18 cellular contexts compared by ENCODE assay signal in genomic region chr11:40445391-40445790, GRCh38.
DNase-seq lines count a peak whose midpoint lies in the region; ATAC-seq and TF ChIP-seq lines count a peak whose summit lies in the region.
"Had no signal": no experiment of that assay in that cellular context is flagged by ENCODE, and none has a peak within 500 bp of the region (broad histone marks: within the 10 kb centered on the region; RNA-seq: fewer than 3 reads in every experiment).

No MANE protein-coding gene starts in this region.

- no peaks in the 10 kb centered on the region for H3K27me3 ChIP-seq in SK-N-SH (ENCODE audit: insufficient read depth)
- H3K27me3 ChIP-seq in upper lobe of left lung, result no peaks in the 10 kb centered on the region
- no peaks in the 10 kb centered on the region for H3K27me3 ChIP-seq in Caco-2 (replicated peaks; ENCODE audit: control insufficient read depth, insufficient read depth, low read length)
- H3K27me3 ChIP-seq: cardiac muscle cell had no signal

- peaks cover 7% of the 10 kb centered on the region for H3F3A ChIP-seq in SK-N-SH (replicated peaks; ENCODE audit: insufficient read depth)

- TF ChIP-seq CTCF in HFFc6 (IDR thresholded peaks at IDR 0.05) (no peak), SK-N-SH (IDR thresholded peaks at IDR 0.05) (no peak), mesothelial cell of epicardium (IDR thresholded peaks at IDR 0.05; ENCODE audit: unreplicated experiment) (no peak), upper lobe of left lung (IDR thresholded peaks at IDR 0.05) (no peak), Caco-2 (IDR thresholded peaks at IDR 0.05; ENCODE audit: insufficient read depth in 1 of 2, low read depth in 1 of 2, low read length in 1 of 2, severe bottlenecking in 1 of 2, unreplicated experiment in 1 of 2) (no peak)

- H3K27ac Mint-ChIP-seq in HFFc6, result no peak overlapping the region
- H3K27ac Mint-ChIP-seq in mesothelial cell of epicardium, result no peak overlapping the region
- no peak overlapping the region for H3K27ac Mint-ChIP-seq in Caco-2 (ENCODE audit: unreplicated experiment)
- H3K27ac Mint-ChIP-seq: CD4-positive, CD25-positive, alpha-beta regulatory T cell; T-helper 17 cell had no signal

- in situ Hi-C loops in ACHN (cut with HindIII; ENCODE audit: low pct_ligation_motif_present, low pct_unique_long_range_greater_than_20kb, low sequenced_read_pairs), result no loop called here

- H3K4me3 Mint-ChIP-seq in HFFc6, result no peak overlapping the region
- H3K4me3 Mint-ChIP-seq in mesothelial cell of epicardium, result no peak overlapping the region
- no peak overlapping the region for H3K4me3 Mint-ChIP-seq in Caco-2 (ENCODE audit: unreplicated experiment)
- H3K4me3 Mint-ChIP-seq: CD4-positive, CD25-positive, alpha-beta regulatory T cell; T-helper 17 cell had no signal

- 7% methylated on average over 4 of the region's 4 CpGs for WGBS in SK-N-SH (ENCODE audit: low lambda C conversion rate)
- WGBS in upper lobe of left lung, 2 donors, result 77 to 80% methylated on average over 4 of the region's 4 CpGs

- H3K36me3 Mint-ChIP-seq in HFFc6 (ENCODE audit: low read depth), result peaks cover 13% of the 10 kb centered on the region; the same call in 1 of the 2 replicates
- no peaks in the 10 kb centered on the region for H3K36me3 Mint-ChIP-seq in mesothelial cell of epicardium
- no peaks in the 10 kb centered on the region for H3K36me3 Mint-ChIP-seq in Caco-2 (ENCODE audit: insufficient read depth, unreplicated experiment)
- H3K36me3 Mint-ChIP-seq: CD4-positive, CD25-positive, alpha-beta regulatory T cell had no signal

- CTCF ChIA-PET in SK-N-SH (lab: Yijun Ruan, JAX), result no interaction called here
- CTCF ChIA-PET in Caco-2 (lab: Charles Lee), result no interaction called here

- H3K27me3 Mint-ChIP-seq in HFFc6 (ENCODE audit: insufficient read depth), result no peaks in the 10 kb centered on the region
- H3K27me3 Mint-ChIP-seq in mesothelial cell of epicardium (ENCODE audit: low read depth), result no peaks in the 10 kb centered on the region
- H3K27me3 Mint-ChIP-seq in Caco-2 (ENCODE audit: insufficient read depth, unreplicated experiment), result no peaks in the 10 kb centered on the region
- H3K27me3 Mint-ChIP-seq: CD4-positive, CD25-positive, alpha-beta regulatory T cell; T-helper 17 cell had no signal

- no peaks in the 10 kb centered on the region for H3K4me1 ChIP-seq in SK-N-SH (ENCODE audit: control insufficient read depth in 1 of 2, insufficient read depth in 2 of 2, low read depth in 1 of 2, low read length in 1 of 2)
- no peaks in the 10 kb centered on the region for H3K4me1 ChIP-seq in upper lobe of left lung
- no peaks in the 10 kb centered on the region for H3K4me1 ChIP-seq in Caco-2
- H3K4me1 ChIP-seq: lower lobe of right lung had no signal

- H3K36me3 ChIP-seq in SK-N-SH (replicated peaks in 1 of 2; ENCODE audit: control insufficient read depth in 1 of 2, insufficient read depth in 2 of 2, low read length in 1 of 2) (peaks cover 0 to 2% of the 10 kb centered on the region in 2 experiments), upper lobe of left lung (no peaks in the 10 kb centered on the region), Caco-2 (ENCODE audit: control insufficient read depth, insufficient read depth, low read length) (no peaks in the 10 kb centered on the region)
- H3K36me3 ChIP-seq: cardiac muscle cell, lower lobe of right lung had no signal

- no peak for TF ChIP-seq POLR2A in upper lobe of left lung (IDR thresholded peaks at IDR 0.05)

- H3K9me3 ChIP-seq in SK-N-SH, result no peaks in the 10 kb centered on the region
- peaks cover 0 to 28% (median 7%) of the 10 kb centered on the region in 4 donors for H3K9me3 ChIP-seq in upper lobe of left lung
- peaks cover 27% of the 10 kb centered on the region for H3K9me3 ChIP-seq in Caco-2

- no peaks in the 10 kb centered on the region for H3K9me2 ChIP-seq in SK-N-SH

- H3K9me3 Mint-ChIP-seq in HFFc6 (peaks cover 30% of the 10 kb centered on the region), mesothelial cell of epicardium (peaks cover 33% of the 10 kb centered on the region), Caco-2 (ENCODE audit: unreplicated experiment) (no peaks in the 10 kb centered on the region)

- H3K4me3 ChIP-seq in SK-N-SH (ENCODE audit: low read depth in 2 of 2, low read length in 1 of 2) (no peak overlapping the region), upper lobe of left lung (no peak overlapping the region), Caco-2 (ENCODE audit: low read depth, low read length) (no peak overlapping the region)
- H3K4me3 ChIP-seq: cardiac muscle cell, GM23248, lower lobe of right lung had no signal

- peak; percentile 72 for DNase-seq in ACHN
- peak; percentile 4 for DNase-seq in HFFc6
- no peak for DNase-seq in SK-N-SH
- peak; percentile 99 for DNase-seq in kidney tubule cell (ENCODE audit: low spot score)
- DNase-seq in mesothelial cell of epicardium (ENCODE audit: low spot score in 2 of 2, unreplicated experiment in 2 of 2), result no peak
- no peak for DNase-seq in stimulated activated CD4-positive, alpha-beta T cell treated with anti-CD3 and anti-CD28 coated beads, Interleukin-2, amount 100 ng/mL, for 24 hours
- DNase-seq in upper lobe of left lung, result no peak
- no peak for DNase-seq in Caco-2
- DNase-seq: activated CD4-positive, alpha-beta T cell treated with anti-CD3 and anti-CD28 coated beads, Interleukin-2, amount 50 U/mL, for 4 hours; activated effector memory CD4-positive, alpha-beta T cell treated with anti-CD3 and anti-CD28 coated beads, Interleukin-2, amount 50 U/mL, for 16 hours; CD4-positive, CD25-positive, alpha-beta regulatory T cell; GM23248; lower lobe of right lung; NCI-H1436; NCI-H82; stimulated activated CD8-positive, alpha-beta memory T cell treated with anti-CD3 and anti-CD28 coated beads, Interleukin-4, amount 100 ng/mL, for 48 hours; T-helper 17 cell had no signal

- BruUV-seq in Caco-2 (replicated peaks; lab: Mats Ljungman, UMichigan), result no TSS peak

- no peak for TF ChIP-seq RAD21 in SK-N-SH (IDR thresholded peaks at IDR 0.05; ENCODE audit: low read length)

- no peak overlapping the region for H3K9ac ChIP-seq in SK-N-SH
- H3K9ac ChIP-seq: GM23248 had no signal

- intact Hi-C loops in Caco-2 (cut with micrococcal nuclease; ENCODE audit: unreplicated experiment), result no loop called here

- 0 out of 4 replicates have a peak, but pooled peaks of 1 of the 2 experiments have one; percentile 10 for TF ChIP-seq EP300 in SK-N-SH (IDR thresholded peaks at IDR 0.05; ENCODE audit: borderline replicate concordance in 1 of 2, low read depth in 1 of 2, low read length in 1 of 2)
- no peak for TF ChIP-seq EP300 in upper lobe of left lung (IDR thresholded peaks at IDR 0.05)

- ATAC-seq in upper lobe of left lung (ENCODE audit: low FRiP score in 2 of 2), result no peak
- ATAC-seq: lower lobe of right lung, T-helper 17 cell had no signal

- POLR2A ChIA-PET in SK-N-SH (lab: Yijun Ruan, JAX), result no interaction called here
- POLR2A ChIA-PET in Caco-2 (lab: Charles Lee), result no interaction called here

- no peak overlapping the region for H3K4me2 ChIP-seq in SK-N-SH

- H3K4me1 Mint-ChIP-seq in HFFc6 (ENCODE audit: low read depth) (no peaks in the 10 kb centered on the region; the same call in 1 of the 2 replicates), mesothelial cell of epicardium (no peaks in the 10 kb centered on the region), Caco-2 (ENCODE audit: low read depth, unreplicated experiment) (no peaks in the 10 kb centered on the region)
- H3K4me1 Mint-ChIP-seq: CD4-positive, CD25-positive, alpha-beta regulatory T cell; T-helper 17 cell had no signal

- no peak overlapping the region for H2AFZ ChIP-seq in SK-N-SH (ENCODE audit: low read depth)
- H2AFZ ChIP-seq: GM23248 had no signal

- H3K27ac ChIP-seq in SK-N-SH (ENCODE audit: low read depth in 2 of 2, low read length in 1 of 2) (peak overlapping the region in 1 of 2 experiments; percentile 45; a peak in 1 of 4 replicates), upper lobe of left lung (no peak overlapping the region)
- H3K27ac ChIP-seq: cardiac muscle cell, GM23248, lower lobe of right lung had no signal

- H4K20me1 ChIP-seq in SK-N-SH (ENCODE audit: insufficient read depth), result no peaks in the 10 kb centered on the region

- H3K79me2 ChIP-seq in SK-N-SH (ENCODE audit: insufficient read depth), result no peaks in the 10 kb centered on the region

TF ChIP-seq in SK-N-SH, 30 proteins besides CTCF, POLR2A, EP300 and RAD21:
- TF ChIP-seq NFIC (IDR thresholded peaks at IDR 0.05; ENCODE audit: borderline replicate concordance), result peak; percentile 9; the same call in 1 of the 2 replicates
- no peak for TF ChIP-seq NRF1 (IDR thresholded peaks at IDR 0.05; ENCODE audit: low read depth, low read length)
- no peak for TF ChIP-seq FOXM1 (IDR thresholded peaks at IDR 0.05; ENCODE audit: low read depth)
- TF ChIP-seq POLR2AphosphoS5 (IDR thresholded peaks at IDR 0.05; ENCODE audit: low read depth, low read length), result no peak
- TF ChIP-seq MXI1 (IDR thresholded peaks at IDR 0.05; ENCODE audit: low read depth, low read length), result no peak

Comparison
In these comparisons a context has a peak if more than half of its experiments do, and no peak if none do; other contexts are left out.
1. DNase-seq: peak in ACHN (single experiment), HFFc6 (single experiment) and kidney tubule cell (single experiment); none in SK-N-SH (single experiment), mesothelial cell of epicardium (0 of 2), stimulated activated CD4-positive, alpha-beta T cell treated with anti-CD3 and anti-CD28 coated beads, Interleukin-2, amount 100 ng/mL, for 24 hours (0 of 2), upper lobe of left lung (0 of 2) and Caco-2 (0 of 2).